ENCODE assay signal across 14 cellular contexts in the genomic region with DNA sequence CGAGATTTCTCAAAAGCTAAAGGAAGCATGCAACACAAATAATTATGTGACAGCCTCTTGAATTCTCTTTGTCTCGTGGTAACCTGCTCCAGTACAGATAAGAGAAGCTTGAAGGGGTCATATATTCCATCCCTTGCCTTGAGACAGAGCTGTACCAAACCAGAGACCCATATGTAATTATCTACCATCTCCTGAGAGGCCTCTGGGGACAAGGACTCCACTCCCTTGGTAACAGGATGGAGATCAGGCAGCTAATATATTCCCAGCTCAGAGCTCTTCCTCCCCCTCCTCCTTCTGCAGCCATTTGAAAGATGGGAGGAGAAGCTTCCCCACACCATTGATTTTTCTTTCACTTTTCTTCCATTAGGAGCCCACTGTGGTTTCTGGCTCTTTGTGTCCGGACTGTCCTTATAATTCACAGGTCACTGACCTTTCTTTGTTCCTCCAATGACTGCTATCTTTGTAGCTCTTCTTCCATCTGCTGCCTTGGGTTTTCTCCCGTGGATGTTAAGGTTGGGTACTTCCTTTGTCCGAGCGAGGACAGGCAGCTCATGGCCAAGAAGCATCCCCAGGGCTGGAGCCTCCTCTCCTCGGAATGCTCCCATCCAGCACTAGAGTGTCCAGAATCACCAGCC. TPM values are rescaled to one million over a fixed set of nuclear protein-coding genes. Genes with fewer than 3 reads are reported as not detected.
DNase-seq lines count a peak whose midpoint lies in the region; ATAC-seq and TF ChIP-seq lines count a peak whose summit lies in the region.
"Had no signal": no experiment of that assay in that cellular context is flagged by ENCODE, and none has a peak within 500 bp of the region (broad histone marks: within the 10 kb centered on the region; RNA-seq: fewer than 3 reads in every experiment).

No MANE protein-coding gene starts in this region.

- H3K14ac ChIP-seq in mesenchymal stem cell (ENCODE audit: low read length in 2 of 2) = no peak overlapping the region

- no peak overlapping the region for H2AFZ ChIP-seq in mesenchymal stem cell (ENCODE audit: low read depth, low read length)
- H2AFZ ChIP-seq in osteoblast (ENCODE audit: low read length) = no peak overlapping the region

- H3K4me1 ChIP-seq in mesenchymal stem cell (ENCODE audit: control insufficient read depth, insufficient read depth, low read depth, low read length) = peaks cover 22% of the 10 kb centered on the region
- H3K4me1 ChIP-seq in upper lobe of left lung = peaks cover 9 to 20% (median 13%) of the 10 kb centered on the region in 4 donors
- peaks cover 23% of the 10 kb centered on the region for H3K4me1 ChIP-seq in prostate gland (replicated peaks)
- H3K4me1 ChIP-seq in osteoblast (ENCODE audit: insufficient read depth, low read length) = peaks cover 24% of the 10 kb centered on the region

- H3K9ac ChIP-seq in mesenchymal stem cell (ENCODE audit: low read length) = no peak overlapping the region

- peaks cover 1% of the 10 kb centered on the region for H3K79me1 ChIP-seq in mesenchymal stem cell (replicated peaks; ENCODE audit: low read length, poor library complexity, severe bottlenecking)

- peak overlapping the region in 1 of 2 experiments; percentile 29 for H3K4ac ChIP-seq in mesenchymal stem cell (ENCODE audit: low read depth in 1 of 2, low read length in 2 of 2)

- WGBS in mesenchymal stem cell = 43% methylated on average over 7 of the region's 7 CpGs
- WGBS in upper lobe of left lung, 2 donors = 73 to 82% methylated on average over 7 of the region's 7 CpGs
- WGBS in prostate gland = 95% methylated on average over 7 of the region's 7 CpGs

- peak overlapping the region; percentile 17 to 72 for H2BK12ac ChIP-seq in mesenchymal stem cell (ENCODE audit: low read length in 2 of 2)

- peak overlapping the region; percentile 57 for H2BK120ac ChIP-seq in mesenchymal stem cell (ENCODE audit: low read depth, low read length)

- H2AK5ac ChIP-seq in mesenchymal stem cell (ENCODE audit: low read length, severe bottlenecking) = peak overlapping the region; percentile 75

- H3K27ac ChIP-seq in mesenchymal stem cell (ENCODE audit: low read length, poor library complexity, severe bottlenecking) (no peak overlapping the region), upper lobe of left lung (no peak overlapping the region), prostate gland (no peak overlapping the region), osteoblast (ENCODE audit: low read depth, low read length) (no peak overlapping the region)
- H3K27ac ChIP-seq: spleen had no signal

- intact Hi-C loops in prostate gland (cut with DNase I) = no loop called here

- H2BK15ac ChIP-seq in mesenchymal stem cell (ENCODE audit: low read depth, poor library complexity, severe bottlenecking) = no peak overlapping the region

- no peaks in the 10 kb centered on the region for H3K79me2 ChIP-seq in osteoblast (ENCODE audit: insufficient read depth, low read length)

- H4K8ac ChIP-seq in mesenchymal stem cell (ENCODE audit: low read length) = no peak overlapping the region

- H3K4me2 ChIP-seq in mesenchymal stem cell (ENCODE audit: low read length, poor library complexity, severe bottlenecking) (no peak overlapping the region), osteoblast (ENCODE audit: insufficient read depth, low read length) (no peak overlapping the region)

- H3K23ac ChIP-seq in mesenchymal stem cell (ENCODE audit: low read length in 2 of 2) = no peak overlapping the region

- no peaks in the 10 kb centered on the region for H3K36me3 ChIP-seq in mesenchymal stem cell (ENCODE audit: control insufficient read depth in 1 of 2, insufficient read depth in 2 of 2, low read depth in 1 of 2, low read length in 2 of 2)
- H3K36me3 ChIP-seq in upper lobe of left lung = no peaks in the 10 kb centered on the region
- no peaks in the 10 kb centered on the region for H3K36me3 ChIP-seq in prostate gland
- no peaks in the 10 kb centered on the region for H3K36me3 ChIP-seq in osteoblast (ENCODE audit: insufficient read depth, low read length)
- H3K36me3 ChIP-seq: adrenal gland, spleen had no signal

- no peak overlapping the region for H4K91ac ChIP-seq in mesenchymal stem cell (ENCODE audit: low read length)

- TF ChIP-seq EP300 in upper lobe of left lung (IDR thresholded peaks at IDR 0.05) = no peak

- no peak for ATAC-seq in upper lobe of left lung (ENCODE audit: low FRiP score in 2 of 2)
- ATAC-seq in GM18498 (IDR thresholded peaks at IDR 0.05; ENCODE audit: unreplicated experiment) = no peak
- ATAC-seq: activated T-cell treated with anti-CD3 and anti-CD28 coated beads, Interleukin-2, amount 50 U/mL, for 4 hours had no signal

- TF ChIP-seq POLR2A in upper lobe of left lung (IDR thresholded peaks at IDR 0.05) (no peak), prostate gland (IDR thresholded peaks at IDR 0.05) (no peak)

- H3K4me3 ChIP-seq in mesenchymal stem cell (ENCODE audit: insufficient read depth in 1 of 2, low read depth in 1 of 2, low read length in 2 of 2) = no peak overlapping the region
- no peak overlapping the region for H3K4me3 ChIP-seq in upper lobe of left lung
- no peak overlapping the region for H3K4me3 ChIP-seq in prostate gland
- H3K4me3 ChIP-seq in osteoblast (ENCODE audit: insufficient read depth, low read length) = no peak overlapping the region
- H3K4me3 ChIP-seq: adrenal gland, spleen had no signal

- DNase-seq in D341Med (ENCODE audit: low spot score) (peak; percentile 54), NCI-H1092 (lab: John Stamatoyannopoulos, UW) (peak; percentile 43), NCI-H82 (lab: John Stamatoyannopoulos, UW) (peak; percentile 86), mesenchymal stem cell (no peak), upper lobe of left lung (no peak), prostate gland (ENCODE audit: low spot score) (no peak), osteoblast (ENCODE audit: insufficient read length, low spot score, missing footprints) (no peak)
- DNase-seq: activated CD4-positive, alpha-beta T cell treated with anti-CD3 and anti-CD28 coated beads, Interleukin-2, amount 10 ng/mL, durations not matched to agents 24 days and 14 days; activated T-cell treated with anti-CD3 and anti-CD28 coated beads, Interleukin-2, amount 50 U/mL, for 4 hours; mammary epithelial cell; spleen; T-helper 9 cell had no signal

- H3K18ac ChIP-seq in mesenchymal stem cell (ENCODE audit: low read depth in 1 of 2, low read length in 2 of 2) = peak overlapping the region; percentile 4 to 52

- no peak overlapping the region for H2BK5ac ChIP-seq in mesenchymal stem cell (ENCODE audit: low read depth, low read length, poor library complexity, severe bottlenecking)

- H3K27me3 ChIP-seq in mesenchymal stem cell (ENCODE audit: control insufficient read depth in 1 of 2, insufficient read depth in 1 of 2, low read length in 2 of 2) (no peaks in the 10 kb centered on the region), upper lobe of left lung (no peaks in the 10 kb centered on the region), prostate gland (replicated peaks; ENCODE audit: insufficient read depth) (no peaks in the 10 kb centered on the region), osteoblast (ENCODE audit: insufficient read depth, low read length) (no peaks in the 10 kb centered on the region)
- H3K27me3 ChIP-seq: adrenal gland, spleen had no signal

- TF ChIP-seq CTCF in upper lobe of left lung (IDR thresholded peaks at IDR 0.05) (no peak), prostate gland (IDR thresholded peaks at IDR 0.05) (no peak), osteoblast (IDR thresholded peaks at IDR 0.05; ENCODE audit: extremely low read depth, low read depth, low read length) (no peak)

- H4K20me1 ChIP-seq in osteoblast (ENCODE audit: insufficient read depth, low read length) = no peaks in the 10 kb centered on the region

- no peaks in the 10 kb centered on the region for H3K9me3 ChIP-seq in mesenchymal stem cell (ENCODE audit: control insufficient read depth, low read length)
- H3K9me3 ChIP-seq in upper lobe of left lung = no peaks in the 10 kb centered on the region
- no peaks in the 10 kb centered on the region for H3K9me3 ChIP-seq in prostate gland
- no peaks in the 10 kb centered on the region for H3K9me3 ChIP-seq in osteoblast (ENCODE audit: low read depth, low read length)
- H3K9me3 ChIP-seq: adrenal gland, spleen had no signal

RNA-seq across cellular contexts. Expression of a gene that starts 51.3 kb away (rescaled TPM):
- polyA plus RNA-seq in mesenchymal stem cell (2013, experiment 1 of 2) = 708 TPM
- polyA plus RNA-seq in mesenchymal stem cell (2013, experiment 2 of 2) = 761 TPM
- total RNA-seq in upper lobe of left lung (100 to 1,000 TPM; 178 to 671 (median 479) TPM), prostate gland (100 to 1,000 TPM; 391 to 511 TPM), osteoblast (548 and 592 TPM in 2 replicates)

Comparison
In these comparisons a context has a peak if more than half of its experiments do, and no peak if none do; other contexts are left out.
1. DNase-seq: peak in D341Med (single experiment), NCI-H1092 (single experiment) and NCI-H82 (single experiment); none in mesenchymal stem cell (single experiment), upper lobe of left lung (0 of 2), prostate gland (single experiment) and osteoblast (single experiment).